In genomic region chr15:89704411-89704810, GRCh38 we compare ENCODE assay signal across 1 cellular context.
TF ChIP-seq lines count a peak whose summit lies in the region.

No MANE protein-coding gene starts in this region.

TF ChIP-seq in IMR-90, 13 proteins besides CTCF, POLR2A, EP300 and RAD21 (continued from another document):
- no peak for TF ChIP-seq ELK1 (IDR thresholded peaks at IDR 0.05; ENCODE audit: borderline replicate concordance, low read depth, low read length)
- no peak for TF ChIP-seq MAFK (IDR thresholded peaks at IDR 0.05; ENCODE audit: low read depth, low read length)
